ENCODE assay signal across 16 cellular contexts in genomic region chr6:3310710-3311109, GRCh38. TPM values are rescaled to one million over a fixed set of nuclear protein-coding genes. Genes with fewer than 3 reads are reported as not detected.
DNase-seq lines count a peak whose midpoint lies in the region; ATAC-seq and TF ChIP-seq lines count a peak whose summit lies in the region.
"Had no signal": no experiment of that assay in that cellular context is flagged by ENCODE, and none has a peak within 500 bp of the region (broad histone marks: within the 10 kb centered on the region; RNA-seq: fewer than 3 reads in every experiment).

No MANE protein-coding gene starts in this region.

- peak; percentile 53 for ATAC-seq in body of pancreas
- no peak for ATAC-seq in HG03457 (IDR thresholded peaks at IDR 0.05; ENCODE audit: unreplicated experiment)

- no peaks in the 10 kb centered on the region for H3K9me3 ChIP-seq in body of pancreas
- H3K9me3 ChIP-seq: transverse colon had no signal

- no peak overlapping the region for H3K4me3 ChIP-seq in body of pancreas
- H3K4me3 ChIP-seq: transverse colon had no signal

- peaks cover 23% of the 10 kb centered on the region for H3K4me1 ChIP-seq in body of pancreas
- H3K4me1 ChIP-seq: transverse colon had no signal

- TF ChIP-seq CTCF in body of pancreas (IDR thresholded peaks at IDR 0.05): no peak

- DNase-seq in NCI-H1105 treated with DMSO at 0.1 percent for 48 hours (lab: John Stamatoyannopoulos, UW): peak; percentile 82
- peak in 2 of 4 donors; percentile 62 to 65 for DNase-seq in body of pancreas
- DNase-seq in myocyte (ENCODE audit: low read depth): peak; percentile 65
- DNase-seq in GF-D8 (lab: John Stamatoyannopoulos, UW): no peak
- no peak for DNase-seq in middle frontal gyrus (ENCODE audit: extremely low spot score, low spot score)
- DNase-seq: activated CD4-positive, alpha-beta T cell treated with anti-CD3 and anti-CD28 coated beads, Interleukin-2, amount 50 U/mL, for 4 hours; activated T-cell treated with anti-CD3 and anti-CD28 coated beads for 4 hours; amniotic stem cell; GOT3; KBM-7; NCI-H446 treated with DMSO at 0.1 percent for 48 hours; SHP77; T-helper 1 cell; transverse colon had no signal

- no peak for TF ChIP-seq EP300 in Ishikawa (IDR thresholded peaks at IDR 0.05; ENCODE audit: borderline replicate concordance)

- TF ChIP-seq POLR2A in body of pancreas (IDR thresholded peaks at IDR 0.05): no peak

- H3K27me3 ChIP-seq in body of pancreas: no peaks in the 10 kb centered on the region
- H3K27me3 ChIP-seq: transverse colon had no signal

- peak overlapping the region in 3 of 4 donors; percentile 8 to 64 (median 32) for H3K27ac ChIP-seq in body of pancreas
- H3K27ac ChIP-seq: transverse colon had no signal

- no peak for TF ChIP-seq RAD21 in Ishikawa (IDR thresholded peaks at IDR 0.05; ENCODE audit: low read depth)

- 43 to 54% methylated on average over 9 of the region's 9 CpGs for WGBS in body of pancreas, 2 donors

- H3K36me3 ChIP-seq in body of pancreas (replicated peaks in 1 of 2; ENCODE audit: insufficient read depth in 1 of 2, low read depth in 2 of 2): no peaks in the 10 kb centered on the region

- intact Hi-C loops in body of pancreas (cut with DNase I): no loop called here

TF ChIP-seq in Ishikawa, 13 proteins besides CTCF, POLR2A, EP300 and RAD21:
- TF ChIP-seq NFIC (IDR thresholded peaks at IDR 0.05): peak; percentile 76
- TF ChIP-seq EGR1 (IDR thresholded peaks at IDR 0.05): no peak
- TF ChIP-seq USF1 (IDR thresholded peaks at IDR 0.05): 0 out of 2 replicates have a peak, but pooled peaks have one; percentile 40
- TF ChIP-seq TEAD4 (IDR thresholded peaks at IDR 0.05): peak; percentile 63

RNA-seq across cellular contexts. Expression of gene PSMG4, which starts 52.0 kb away (rescaled TPM):
- total RNA-seq in body of pancreas: 10 to 100 TPM; 10.9 to 11.2 TPM
- total RNA-seq in myocyte: 16.8 and 43.0 TPM in 2 replicates
- polyA plus RNA-seq in myocyte (2012): 29.4 TPM

Comparison
In these comparisons a context has a peak if more than half of its experiments do, and no peak if none do; other contexts are left out.
1. DNase-seq: peak in NCI-H1105 treated with DMSO at 0.1 percent for 48 hours (single experiment) and myocyte (single experiment); none in GF-D8 (single experiment) and middle frontal gyrus (single experiment).